25 cellular contexts compared by ENCODE assay signal in the genomic region with DNA sequence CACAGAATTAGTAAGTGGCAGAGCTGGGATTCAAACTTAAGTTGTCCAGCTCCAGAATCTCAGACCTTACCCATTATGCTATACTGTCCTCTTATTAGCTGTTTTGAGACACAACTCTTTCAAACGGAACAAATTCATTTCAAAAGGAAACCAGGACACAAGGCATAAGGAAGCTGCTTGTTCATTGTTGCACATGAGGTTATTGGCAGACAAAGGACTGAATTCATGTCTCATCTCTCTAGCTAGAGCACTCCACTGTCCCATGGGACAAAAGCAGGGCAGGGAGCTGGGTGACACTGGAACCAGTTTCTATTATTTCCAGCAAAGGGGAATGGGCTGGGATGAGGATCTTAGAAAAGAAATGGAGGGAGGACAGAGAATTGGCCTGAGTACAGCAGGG. TPM values are rescaled to one million over a fixed set of nuclear protein-coding genes. Genes with fewer than 3 reads are reported as not detected.
A peak's percentile ranks its signal among the peaks of the same experiment; 100 is the strongest.
DNase-seq lines count a peak whose midpoint lies in the region.
"Had no signal": no experiment of that assay in that cellular context is flagged by ENCODE, and none has a peak within 500 bp of the region (broad histone marks: within the 10 kb centered on the region; RNA-seq: fewer than 3 reads in every experiment).

No MANE protein-coding gene starts in this region.

- DNase-seq in RPMI7951 (ENCODE audit: low read depth) (peak; percentile 19), foreskin melanocyte (peak; percentile 92), middle frontal gyrus (ENCODE audit: extremely low spot score, low spot score) (peak; percentile 41), superior temporal gyrus (ENCODE audit: extremely low spot score) (peak; percentile 84), NCI-H1092 (lab: John Stamatoyannopoulos, UW) (no peak)
- no peak for DNase-seq in stimulated activated CD4-positive, alpha-beta T cell treated with anti-CD3 and anti-CD28 coated beads, Interleukin-4, amount 100 ng/mL, for 1 hour
- no peak for DNase-seq in activated CD4-positive, alpha-beta T cell treated with anti-CD3 and anti-CD28 coated beads, Interleukin-2, amount 50 U/mL, for 48 hours
- DNase-seq: CD8-positive, alpha-beta T cell; DMS 273 treated with DMSO at 0.1 percent for 48 hours; DMS79; EL; GDM1; NCI-H1048; NCI-H1417 treated with DMSO at 0.1 percent for 48 hours; NCI-H1694 treated with DMSO at 0.1 percent for 48 hours; NCI-H2081; NCI-H446 treated with DMSO at 0.1 percent for 48 hours; NCI-H526 treated with DMSO at 0.1 percent for 48 hours; Right ventricle myocardium superior; RPMI8226 had no signal

RNA-seq across cellular contexts. Expression of a gene that starts 26.4 kb away (rescaled TPM):
- total RNA-seq in RPMI7951 (2014; rRNA removed; shearing (Covaris generic)), result 2.6 and 5.5 TPM in 2 replicates
- total RNA-seq: A673, H4, PC-9, SJSA1 had no signal

RNA-seq across cellular contexts. Expression of a gene that starts 36.8 kb away (rescaled TPM):
- not detected in 2 replicates for total RNA-seq in RPMI7951 (2014; rRNA removed; shearing (Covaris generic))
- total RNA-seq: A673; B cell; CD8-positive, alpha-beta T cell; H4; PC-9; Right ventricle myocardium superior; SJSA1 had no signal

RNA-seq across cellular contexts. Expression of a gene that starts 53.4 kb away (rescaled TPM):
- total RNA-seq in RPMI7951 (2014; rRNA removed; shearing (Covaris generic)), result not detected in 2 replicates
- total RNA-seq: A673, SJSA1 had no signal

Comparison
In these comparisons a context has a peak if more than half of its experiments do, and no peak if none do; other contexts are left out.
1. DNase-seq: peak in RPMI7951 (single experiment), foreskin melanocyte (single experiment), middle frontal gyrus (single experiment) and superior temporal gyrus (single experiment); none in stimulated activated CD4-positive, alpha-beta T cell treated with anti-CD3 and anti-CD28 coated beads, Interleukin-4, amount 100 ng/mL, for 1 hour (single experiment), NCI-H1092 (single experiment) and activated CD4-positive, alpha-beta T cell treated with anti-CD3 and anti-CD28 coated beads, Interleukin-2, amount 50 U/mL, for 48 hours (0 of 2).